In the genomic region with DNA sequence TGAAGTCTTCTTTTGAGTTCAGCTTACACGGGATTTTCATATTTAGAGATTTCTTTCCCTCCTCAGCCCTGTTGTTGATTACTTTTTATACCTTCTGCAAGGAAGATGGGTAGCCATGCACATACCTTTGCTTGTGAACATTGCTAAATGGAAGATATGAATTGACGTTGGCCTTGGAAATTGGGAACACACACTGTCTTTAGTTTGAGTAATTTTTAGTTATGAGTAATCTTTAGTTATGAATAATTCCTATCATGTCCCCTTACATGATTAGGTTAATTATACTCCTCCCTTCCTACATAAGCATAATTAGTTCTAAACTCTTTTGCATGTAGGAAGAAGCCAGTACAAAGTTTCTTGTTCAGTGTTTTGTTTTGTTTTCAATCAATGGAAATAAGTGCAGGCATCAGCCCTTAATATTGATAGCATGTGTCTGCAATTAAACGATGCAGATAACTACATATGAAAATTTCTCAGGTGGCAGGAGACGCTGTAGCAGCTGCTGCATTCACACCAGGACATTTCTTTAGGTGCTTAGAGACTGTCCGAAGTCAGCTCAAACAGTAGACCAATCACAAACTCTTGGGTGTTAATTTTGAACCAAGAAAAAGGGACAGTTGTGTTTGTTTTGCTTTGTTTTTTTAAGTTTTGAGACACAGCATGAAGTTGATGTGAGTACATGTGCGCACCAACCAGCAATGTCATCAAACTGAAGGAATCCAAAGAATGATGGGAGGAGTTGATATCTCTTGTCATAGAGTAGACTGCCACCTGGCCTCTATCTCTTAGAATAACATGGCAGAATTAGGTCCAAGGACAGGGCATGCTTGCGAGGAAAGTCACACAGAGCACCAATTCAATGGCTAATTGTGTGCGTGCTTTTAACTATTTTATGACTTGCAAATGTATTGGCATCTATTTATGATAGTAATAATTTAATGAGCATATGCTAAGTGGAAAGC, we compare ENCODE assay signal across 9 cellular contexts. TPM values are rescaled to one million over a fixed set of nuclear protein-coding genes. Genes with fewer than 3 reads are reported as not detected.
DNase-seq lines count a peak whose midpoint lies in the region; ATAC-seq and TF ChIP-seq lines count a peak whose summit lies in the region.
"Had no signal": no experiment of that assay in that cellular context is flagged by ENCODE, and none has a peak within 500 bp of the region (broad histone marks: within the 10 kb centered on the region; RNA-seq: fewer than 3 reads in every experiment).

No MANE protein-coding gene starts in this region.

- CTCF ChIA-PET in BJ (lab: Yijun Ruan, JAX) = no interaction called here

- POLR2A ChIA-PET in BJ (lab: Charles Lee) = no interaction called here

- peaks cover 5% of the 10 kb centered on the region for H3K36me3 ChIP-seq in BJ (ENCODE audit: control insufficient read depth, insufficient read depth, low read length)

- H3K4me3 ChIP-seq in BJ (ENCODE audit: low read depth, low read length) = no peak overlapping the region
- H3K4me3 ChIP-seq in astrocyte of the cerebellum (ENCODE audit: low read depth, low read length) = no peak overlapping the region

- DNase-seq in BJ (ENCODE audit: low read depth) (no peak), astrocyte of the cerebellum (ENCODE audit: low read depth) (no peak), kidney glomerular epithelial cell (lab: John Stamatoyannopoulos, UW) (peak; percentile 59), NCI-H2196 treated with DMSO at 0.1 percent for 48 hours (lab: John Stamatoyannopoulos, UW; ENCODE audit: unreplicated experiment) (no peak), amniotic stem cell (lab: John Stamatoyannopoulos, UW) (no peak)
- DNase-seq: NCI-H1105 had no signal

- no peaks in the 10 kb centered on the region for H3K27me3 ChIP-seq in BJ (ENCODE audit: control insufficient read depth, insufficient read depth, low read length)

- in situ Hi-C loops in astrocyte of the cerebellum (cut with HindIII; ENCODE audit: low sequenced_read_pairs) = no loop called here

- ATAC-seq in GM21360 (IDR thresholded peaks at IDR 0.05; ENCODE audit: unreplicated experiment) = peak; percentile 57
- ATAC-seq in HG03439 (IDR thresholded peaks at IDR 0.05; ENCODE audit: unreplicated experiment) = no peak
- ATAC-seq in GM21367 (IDR thresholded peaks at IDR 0.05; ENCODE audit: unreplicated experiment) = no peak

- TF ChIP-seq CTCF in BJ (IDR thresholded peaks at IDR 0.05; ENCODE audit: insufficient read depth, low read depth, low read length) = peak; percentile 53
- peak; percentile 34 for TF ChIP-seq CTCF in astrocyte of the cerebellum (IDR thresholded peaks at IDR 0.05; ENCODE audit: low read depth, low read length, missing control alignments)

RNA-seq across cellular contexts. Expression of a gene that starts 51.4 kb away (rescaled TPM):
- 58.4 and 67.4 TPM in 2 replicates for polyA plus RNA-seq in BJ (2011; rRNA removed)
- 162 and 201 TPM in 2 replicates for polyA minus RNA-seq in BJ (2011; rRNA and poly(A)+ RNA removed)
